In genomic region chr3:16849795-16850194, GRCh38 we compare ENCODE assay signal across 9 cellular contexts. TPM values are rescaled to one million over a fixed set of nuclear protein-coding genes. Genes with fewer than 3 reads are reported as not detected.
DNase-seq lines count a peak whose midpoint lies in the region; ATAC-seq and TF ChIP-seq lines count a peak whose summit lies in the region.
"Had no signal": no experiment of that assay in that cellular context is flagged by ENCODE, and none has a peak within 500 bp of the region (broad histone marks: within the 10 kb centered on the region; RNA-seq: fewer than 3 reads in every experiment).

No MANE protein-coding gene starts in this region.

- H3K27ac ChIP-seq in CD4-positive, alpha-beta T cell (ENCODE audit: low read depth, low read length) = no peak overlapping the region
- peak overlapping the region; percentile 74 for H3K27ac ChIP-seq in muscle layer of duodenum (ENCODE audit: low read length)
- H3K27ac ChIP-seq: parathyroid adenoma had no signal

- DNase-seq in CD4-positive, alpha-beta T cell = no peak
- DNase-seq in HT1080 (ENCODE audit: low read depth) (peak; percentile 84), cardiac fibroblast (ENCODE audit: low read depth in 2 of 2) (peak; percentile 83 to 86), NCI-H2081 treated with DMSO at 0.1 percent for 48 hours (lab: John Stamatoyannopoulos, UW) (no peak), cerebellar nuclear complex (lab: John Stamatoyannopoulos, UW) (no peak)
- no peak for DNase-seq in activated CD4-positive, alpha-beta T cell treated with anti-CD3 and anti-CD28 coated beads for 4 hours

- peak overlapping the region; percentile 67 for H3K27ac Mint-ChIP-seq in CD4-positive, alpha-beta T cell

- POLR2A ChIA-PET in CD4-positive, alpha-beta T cell (lab: Charles Lee) = interaction anchor here (0.6 to 2.9 kb wide), 4 partner anchors 11 to 302 kb away, joined by 3 to 17 read pairs (median 3); partner anchors contain the start of gene PLCL2

- H3K4me3 ChIP-seq in cardiac fibroblast (replicated peaks in 1 of 2; ENCODE audit: low read depth in 2 of 2, low read length in 2 of 2) = no peak overlapping the region
- peak overlapping the region; percentile 14 to 19 for H3K4me3 ChIP-seq in muscle layer of duodenum (ENCODE audit: low read depth in 1 of 2, low read length in 2 of 2)

- no peaks in the 10 kb centered on the region for H3K9me3 ChIP-seq in CD4-positive, alpha-beta T cell (ENCODE audit: control insufficient read depth, low read length)
- H3K9me3 ChIP-seq in muscle layer of duodenum (ENCODE audit: control insufficient read depth in 1 of 2, low read length in 2 of 2) = no peaks in the 10 kb centered on the region

- intact Hi-C loops in CD4-positive, alpha-beta T cell (cut with DNase I, micrococcal nuclease) = loop anchor here (2.0 to 10.0 kb wide), 2 partner anchors 35 to 585 kb away; partner anchors contain the start of genes DPH3 (in 1 of the 2), OXNAD1 (in 1 of the 2) and PLCL2 (in 1 of the 2)

- no peaks in the 10 kb centered on the region for H3K27me3 Mint-ChIP-seq in CD4-positive, alpha-beta T cell

- no peaks in the 10 kb centered on the region for H3K36me3 ChIP-seq in muscle layer of duodenum (ENCODE audit: control insufficient read depth in 1 of 2, insufficient read depth in 2 of 2, low read length in 2 of 2)

- H3K4me1 Mint-ChIP-seq in CD4-positive, alpha-beta T cell (ENCODE audit: low read depth) = peaks cover 46% of the 10 kb centered on the region

- peak overlapping the region; percentile 78 for H3K4me3 Mint-ChIP-seq in CD4-positive, alpha-beta T cell

- no peaks in the 10 kb centered on the region for H3K27me3 ChIP-seq in CD4-positive, alpha-beta T cell (ENCODE audit: control insufficient read depth, insufficient read depth, low read length)
- H3K27me3 ChIP-seq in muscle layer of duodenum (ENCODE audit: low read depth, low read length) = no peaks in the 10 kb centered on the region

- H3K4me1 ChIP-seq in muscle layer of duodenum (ENCODE audit: control insufficient read depth in 1 of 2, insufficient read depth in 2 of 2, low read length in 2 of 2) = peaks cover 0 to 6% of the 10 kb centered on the region in 2 donors
- H3K4me1 ChIP-seq: parathyroid adenoma had no signal

- no peaks in the 10 kb centered on the region for H3K9me3 Mint-ChIP-seq in CD4-positive, alpha-beta T cell

- TF ChIP-seq CTCF in CD4-positive, alpha-beta T cell (IDR thresholded peaks at IDR 0.05) = no peak
- TF ChIP-seq CTCF in cardiac fibroblast (IDR thresholded peaks at IDR 0.05; ENCODE audit: low read depth, low read length) = no peak

- CTCF ChIA-PET in CD4-positive, alpha-beta T cell (lab: Charles Lee) = interaction anchor here (1.0 to 1.3 kb wide), 2 partner anchors 9 to 21 kb away, joined by 3 read pairs; no protein-coding TSS in a partner anchor

- no peaks in the 10 kb centered on the region for H3K36me3 Mint-ChIP-seq in CD4-positive, alpha-beta T cell (ENCODE audit: low read depth)

- ATAC-seq in CD4-positive, alpha-beta T cell (ENCODE audit: poor library complexity) = peak; percentile 33
- no peak for ATAC-seq in HG02973 (IDR thresholded peaks at IDR 0.05; ENCODE audit: unreplicated experiment)

RNA-seq across cellular contexts. Expression of gene PLCL2, which starts 35.0 kb away (rescaled TPM):
- 10 to 100 TPM; 35.1 to 36.3 TPM for total RNA-seq in CD4-positive, alpha-beta T cell
- total RNA-seq in HT1080 (2014; rRNA removed; shearing (Covaris generic)) = 11.1 and 11.5 TPM in 2 replicates
- polyA plus RNA-seq in HT1080 (2015; cell fraction: cytosol; rRNA removed) = 5.2 and 5.7 TPM in 2 replicates
- 3.5 and 4.1 TPM in 2 replicates for polyA plus RNA-seq in HT1080 (2015; cell fraction: nucleus; rRNA removed)

Comparison
In these comparisons a context has a peak if more than half of its experiments do, and no peak if none do; other contexts are left out.
1. DNase-seq: peak in HT1080 (single experiment) and cardiac fibroblast (2 of 2); none in CD4-positive, alpha-beta T cell (0 of 10), NCI-H2081 treated with DMSO at 0.1 percent for 48 hours (single experiment), cerebellar nuclear complex (0 of 2) and activated CD4-positive, alpha-beta T cell treated with anti-CD3 and anti-CD28 coated beads for 4 hours (0 of 2).
2. H3K4me3 ChIP-seq: peak in muscle layer of duodenum (2 of 2); none in cardiac fibroblast (0 of 2).